Comparison of ENCODE assay signal across 11 cellular contexts in genomic region chr17:66386789-66387351, GRCh38.
DNase-seq lines count a peak whose midpoint lies in the region; FAIRE-seq and TF ChIP-seq lines count a peak whose summit lies in the region.
"Had no signal": no experiment of that assay in that cellular context is flagged by ENCODE, and none has a peak within 500 bp of the region (broad histone marks: within the 10 kb centered on the region; RNA-seq: fewer than 3 reads in every experiment).

No MANE protein-coding gene starts in this region.

- H3K9me3 Mint-ChIP-seq in activated naive CD4-positive, alpha-beta T cell treated with anti-CD3 and anti-CD28 coated beads, Interleukin-2, amount 10 ng/mL, durations not matched to agents 7 days and 5 days: no peaks in the 10 kb centered on the region
- no peaks in the 10 kb centered on the region for H3K9me3 Mint-ChIP-seq in CD8-positive, alpha-beta memory T cell

- TF ChIP-seq CTCF in fibroblast of villous mesenchyme (IDR thresholded peaks at IDR 0.05; ENCODE audit: insufficient read depth, low read depth, low read length) (no peak), transverse colon (IDR thresholded peaks at IDR 0.05) (no peak)

- intact Hi-C loops in transverse colon (cut with DNase I; ENCODE audit: low total_unique reads): no loop called here

- H3K27ac Mint-ChIP-seq in activated naive CD4-positive, alpha-beta T cell treated with anti-CD3 and anti-CD28 coated beads, Interleukin-2, amount 10 ng/mL, durations not matched to agents 7 days and 5 days: peak overlapping the region; percentile 5
- peak overlapping the region in 1 of 8 donors; percentile 48 for H3K27ac Mint-ChIP-seq in CD8-positive, alpha-beta memory T cell
- H3K27ac Mint-ChIP-seq: WTC11 had no signal

- CTCF ChIA-PET in activated naive CD4-positive, alpha-beta T cell treated with anti-CD3 and anti-CD28 coated beads, Interleukin-2, amount 10 ng/mL, durations not matched to agents 7 days and 5 days (lab: Charles Lee): no interaction called here
- CTCF ChIA-PET in CD8-positive, alpha-beta memory T cell (lab: Charles Lee): no interaction called here

- H3K9me3 ChIP-seq in transverse colon: no peaks in the 10 kb centered on the region
- H3K9me3 ChIP-seq in CD8-positive, alpha-beta memory T cell (ENCODE audit: low read length): no peaks in the 10 kb centered on the region

- peaks cover 0 to 19% (median 10%) of the 10 kb centered on the region in 4 donors for H3K4me1 ChIP-seq in transverse colon
- H3K4me1 ChIP-seq in CD8-positive, alpha-beta memory T cell (ENCODE audit: insufficient read depth, low read length): peaks cover 22% of the 10 kb centered on the region

- H3K27me3 ChIP-seq in transverse colon: no peaks in the 10 kb centered on the region
- H3K27me3 ChIP-seq in CD8-positive, alpha-beta memory T cell (ENCODE audit: insufficient read depth, low read length, poor library complexity, severe bottlenecking): no peaks in the 10 kb centered on the region
- H3K27me3 ChIP-seq: dorsolateral prefrontal cortex had no signal

- H3K27ac ChIP-seq in transverse colon: peak overlapping the region; percentile 40 to 57 (median 56)
- no peak overlapping the region for H3K27ac ChIP-seq in CD8-positive, alpha-beta memory T cell (ENCODE audit: low read depth, low read length)
- H3K27ac ChIP-seq: dorsolateral prefrontal cortex had no signal

- POLR2A ChIA-PET in CD8-positive, alpha-beta memory T cell (lab: Charles Lee): no interaction called here

- no peak for TF ChIP-seq POLR2A in transverse colon (IDR thresholded peaks at IDR 0.05)

- H3K4me1 Mint-ChIP-seq in activated naive CD4-positive, alpha-beta T cell treated with anti-CD3 and anti-CD28 coated beads, Interleukin-2, amount 10 ng/mL, durations not matched to agents 7 days and 5 days: peaks cover 59% of the 10 kb centered on the region
- peaks cover 17 to 50% (median 22%) of the 10 kb centered on the region in 3 donors for H3K4me1 Mint-ChIP-seq in CD8-positive, alpha-beta memory T cell

- peaks cover 56% of the 10 kb centered on the region for H3K36me3 Mint-ChIP-seq in activated naive CD4-positive, alpha-beta T cell treated with anti-CD3 and anti-CD28 coated beads, Interleukin-2, amount 10 ng/mL, durations not matched to agents 7 days and 5 days
- H3K36me3 Mint-ChIP-seq in CD8-positive, alpha-beta memory T cell: peaks cover 10 to 15% (median 11%) of the 10 kb centered on the region in 3 donors

- H3K36me3 ChIP-seq in transverse colon: peaks cover 0 to 7% (median 0%) of the 10 kb centered on the region in 4 donors
- no peaks in the 10 kb centered on the region for H3K36me3 ChIP-seq in CD8-positive, alpha-beta memory T cell (ENCODE audit: insufficient read depth, low read length)

- H3K4me3 ChIP-seq in fibroblast of villous mesenchyme (ENCODE audit: low read depth, low read length) (no peak overlapping the region), transverse colon (no peak overlapping the region)
- H3K4me3 ChIP-seq in CD8-positive, alpha-beta memory T cell (ENCODE audit: low read length): no peak overlapping the region
- H3K4me3 ChIP-seq: dorsolateral prefrontal cortex had no signal

- H3K4me3 Mint-ChIP-seq in activated naive CD4-positive, alpha-beta T cell treated with anti-CD3 and anti-CD28 coated beads, Interleukin-2, amount 10 ng/mL, durations not matched to agents 7 days and 5 days: no peak overlapping the region
- no peak overlapping the region for H3K4me3 Mint-ChIP-seq in CD8-positive, alpha-beta memory T cell
- H3K4me3 Mint-ChIP-seq: WTC11 had no signal

- 26 to 48% methylated on average over 2 of the region's 2 CpGs for WGBS in transverse colon (ENCODE audit: low coverage in 1 of 2), 2 donors

- FAIRE-seq in RCC 7860 (lab: Jason Lieb, UNC): peak; percentile 42
- no peak for FAIRE-seq in GM19239 (lab: Jason Lieb, UNC)

- TF ChIP-seq EP300 in transverse colon (IDR thresholded peaks at IDR 0.05; ENCODE audit: low read depth): no peak

- in situ Hi-C loops in transverse colon (cut with MboI; ENCODE audit: low pct_ligation_motif_present in 1 of 4, low pct_unique_long_range_greater_than_20kb in 1 of 4, low sequenced_read_pairs in 3 of 4): no loop called here

- H3K27me3 Mint-ChIP-seq in activated naive CD4-positive, alpha-beta T cell treated with anti-CD3 and anti-CD28 coated beads, Interleukin-2, amount 10 ng/mL, durations not matched to agents 7 days and 5 days: no peaks in the 10 kb centered on the region
- H3K27me3 Mint-ChIP-seq in CD8-positive, alpha-beta memory T cell: no peaks in the 10 kb centered on the region

- DNase-seq in activated naive CD4-positive, alpha-beta T cell treated with anti-CD3 and anti-CD28 coated beads, Interleukin-2, amount 10 ng/mL, durations not matched to agents 7 days and 5 days: no peak
- no peak for DNase-seq in activated naive CD4-positive, alpha-beta T cell treated with Interleukin-2 at 50 U/mL for 16 hours
- DNase-seq in RCC 7860 (ENCODE audit: low spot score): no peak
- peak; percentile 70 for DNase-seq in fibroblast of villous mesenchyme (ENCODE audit: low read depth)
- no peak for DNase-seq in transverse colon
- DNase-seq in A172 (ENCODE audit: low spot score): no peak
- no peak for DNase-seq in CD8-positive, alpha-beta memory T cell
- no peak for DNase-seq in GM19239 (ENCODE audit: insufficient read length, low spot score)
- DNase-seq: dorsolateral prefrontal cortex, hippocampal formation had no signal
